In the genomic region with DNA sequence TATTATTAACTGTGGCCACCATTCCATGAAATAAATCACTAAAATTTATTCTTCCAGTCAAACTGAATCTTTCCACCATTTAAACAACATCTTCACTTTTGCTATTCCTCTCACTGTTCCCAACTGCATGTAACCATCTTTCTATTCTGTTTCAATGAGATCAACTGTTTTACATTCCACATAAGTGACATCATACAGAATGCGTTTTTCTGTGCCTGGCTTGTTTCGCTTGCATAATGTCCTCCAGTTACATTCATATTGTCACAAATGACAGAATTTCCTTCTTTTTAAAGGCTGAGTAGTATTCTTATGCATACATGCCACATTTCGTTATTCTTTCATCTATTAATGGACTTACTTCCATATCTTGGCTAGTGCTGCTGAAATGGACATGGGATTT, we compare ENCODE assay signal across 1 cellular context.
TF ChIP-seq lines count a peak whose summit lies in the region.

No MANE protein-coding gene starts in this region.

TF ChIP-seq in HEK293, 187 proteins besides CTCF, POLR2A, EP300 and RAD21 (continued from another document):
- no peak for TF ChIP-seq PRDM6 (tag by site-specific recombination; IDR thresholded peaks at IDR 0.05)
TF ChIP-seq in HEK293: peak in this region for 1.
